In genomic region chr12:69686731-69687130, GRCh38 we compare ENCODE assay signal across 18 cellular contexts.
A peak's percentile ranks its signal among the peaks of the same experiment; 100 is the strongest.
DNase-seq lines count a peak whose midpoint lies in the region; ATAC-seq and TF ChIP-seq lines count a peak whose summit lies in the region.
"Had no signal": no experiment of that assay in that cellular context is flagged by ENCODE, and none has a peak within 500 bp of the region (broad histone marks: within the 10 kb centered on the region; RNA-seq: fewer than 3 reads in every experiment).

No MANE protein-coding gene starts in this region.

- no peaks in the 10 kb centered on the region for H3K27me3 Mint-ChIP-seq in nephron (ENCODE audit: low read depth)

- no peaks in the 10 kb centered on the region for H3K9me3 Mint-ChIP-seq in nephron
- H3K9me3 Mint-ChIP-seq: activated CD8-positive, alpha-beta T cell treated with anti-CD3 and anti-CD28 coated beads for 36 hours; central memory CD8-positive, alpha-beta T cell; endodermal cell; natural killer cell treated with Interleukin-12 subunit alpha and Interleukin-12 subunit beta and Interleukin-15 and Interleukin-18, amount 100 ng/mL, for 72 hours had no signal

- ATAC-seq in GM18907 (IDR thresholded peaks at IDR 0.05; ENCODE audit: unreplicated experiment) = peak; percentile 73
- peak; percentile 43 for ATAC-seq in HG02759 (IDR thresholded peaks at IDR 0.05; ENCODE audit: unreplicated experiment)
- ATAC-seq: activated CD8-positive, alpha-beta T cell treated with anti-CD3 and anti-CD28 coated beads for 36 hours; natural killer cell treated with Interleukin-12 subunit alpha and Interleukin-12 subunit beta and Interleukin-15 and Interleukin-18, amount 100 ng/mL, for 72 hours had no signal

- no peak for TF ChIP-seq CTCF in nephron (IDR thresholded peaks at IDR 0.05; ENCODE audit: unreplicated experiment in 3 of 3)

- peak overlapping the region; percentile 64 to 81 (median 66) for H3K27ac Mint-ChIP-seq in nephron
- H3K27ac Mint-ChIP-seq: activated CD8-positive, alpha-beta T cell treated with anti-CD3 and anti-CD28 coated beads for 36 hours; endodermal cell; natural killer cell treated with Interleukin-12 subunit alpha and Interleukin-12 subunit beta and Interleukin-15 and Interleukin-18, amount 100 ng/mL, for 72 hours had no signal

- peaks cover 41% of the 10 kb centered on the region for H3K4me1 Mint-ChIP-seq in nephron
- H3K4me1 Mint-ChIP-seq: central memory CD8-positive, alpha-beta T cell had no signal

- DNase-seq in RPMI8226 (peak; percentile 46), NCI-H1417 (lab: John Stamatoyannopoulos, UW) (no peak), UCSD-AML1 (lab: John Stamatoyannopoulos, UW; ENCODE audit: unreplicated experiment) (no peak), middle frontal gyrus (ENCODE audit: extremely low spot score, low spot score) (no peak), OCI-M1 (lab: John Stamatoyannopoulos, UW) (no peak)
- DNase-seq: activated CD8-positive, alpha-beta T cell treated with anti-CD3 and anti-CD28 coated beads for 36 hours; DMS153; endodermal cell; NCI-H1694 treated with DMSO at 0.1 percent for 48 hours; NCI-H446; PC-9; retina; WERI-Rb-1 had no signal

- no peak overlapping the region for H3K4me3 Mint-ChIP-seq in nephron
- H3K4me3 Mint-ChIP-seq: activated CD8-positive, alpha-beta T cell treated with anti-CD3 and anti-CD28 coated beads for 36 hours; central memory CD8-positive, alpha-beta T cell; endodermal cell; natural killer cell treated with Interleukin-12 subunit alpha and Interleukin-12 subunit beta and Interleukin-15 and Interleukin-18, amount 100 ng/mL, for 72 hours had no signal

- no peaks in the 10 kb centered on the region for H3K36me3 Mint-ChIP-seq in nephron (ENCODE audit: low read depth)
- H3K36me3 Mint-ChIP-seq: natural killer cell treated with Interleukin-12 subunit alpha and Interleukin-12 subunit beta and Interleukin-15 and Interleukin-18, amount 100 ng/mL, for 72 hours had no signal
